28 cellular contexts compared by ENCODE assay signal in genomic region chr22:26508148-26508547, GRCh38.
"Had no signal": no experiment of that assay in that cellular context is flagged by ENCODE, and none has a peak within 500 bp of the region (broad histone marks: within the 10 kb centered on the region; RNA-seq: fewer than 3 reads in every experiment).

No MANE protein-coding gene starts in this region.

- H3K27me3 ChIP-seq: colonic mucosa, dorsolateral prefrontal cortex, esophagus muscularis mucosa, esophagus squamous epithelium, foreskin keratinocyte, gastrocnemius medialis, gastroesophageal sphincter, heart left ventricle, heart right ventricle had no signal

- H3K9me3 ChIP-seq: colonic mucosa, esophagus muscularis mucosa, esophagus squamous epithelium, gastrocnemius medialis, gastroesophageal sphincter, heart left ventricle, heart right ventricle had no signal

- FAIRE-seq: colon, endometrium, endothelial cell of umbilical vein, frontal cortex had no signal

- H3K27ac ChIP-seq: colonic mucosa, coronary artery, dorsolateral prefrontal cortex, epithelial cell of prostate, esophagus muscularis mucosa, esophagus squamous epithelium, foreskin keratinocyte, gastrocnemius medialis, gastroesophageal sphincter, heart left ventricle, heart right ventricle had no signal

- DNase-seq: colonic mucosa; cortex of kidney; dermis blood vessel endothelial cell; dorsolateral prefrontal cortex; effector CD4-positive, alpha-beta T cell; effector CD8-positive, alpha-beta T cell; effector memory CD4-positive, alpha-beta T cell; effector memory CD8-positive, alpha-beta T cell; endodermal cell; erythroblast; esophagus squamous epithelium; foreskin fibroblast; foreskin keratinocyte; foreskin melanocyte; gastrocnemius medialis; glutamatergic neuron; head of caudate nucleus; heart left ventricle; heart right ventricle had no signal

- H3K4me3 ChIP-seq: colonic mucosa, coronary artery, dorsolateral prefrontal cortex, esophagus muscularis mucosa, esophagus squamous epithelium, gastrocnemius medialis, gastroesophageal sphincter, heart left ventricle, heart right ventricle had no signal

- ATAC-seq: effector memory CD8-positive, alpha-beta T cell; esophagus mucosa; foreskin keratinocyte; gastrocnemius medialis; gastroesophageal sphincter; heart left ventricle; heart right ventricle had no signal
